In genomic region chr3:38731522-38731921, GRCh38 we compare ENCODE assay signal across 26 cellular contexts.
"Had no signal": no experiment of that assay in that cellular context is flagged by ENCODE, and none has a peak within 500 bp of the region (broad histone marks: within the 10 kb centered on the region; RNA-seq: fewer than 3 reads in every experiment).

No MANE protein-coding gene starts in this region.

- H3K27ac ChIP-seq: breast epithelium, KMS-11, SK-N-MC, WERI-Rb-1 had no signal

- H3K4me2 ChIP-seq: KMS-11 had no signal

- H3K36me3 ChIP-seq: breast epithelium, MG63, WERI-Rb-1 had no signal

- H3K4me1 ChIP-seq: breast epithelium had no signal

- H3K27me3 ChIP-seq: breast epithelium, MG63 had no signal

- H3K9ac ChIP-seq: KMS-11 had no signal

- H3K9me3 ChIP-seq: breast epithelium, MG63 had no signal

- ATAC-seq: activated CD4-positive, alpha-beta T cell treated with anti-CD3 and anti-CD28 coated beads for 36 hours; activated T-cell treated with anti-CD3 and anti-CD28 coated beads, Interleukin-2, amount 50 U/mL, for 72 hours; Panc1; Right ventricle myocardium inferior had no signal

- H3K4me3 ChIP-seq: breast epithelium, MG63, SK-N-MC had no signal

- DNase-seq: activated CD4-positive, alpha-beta memory T cell treated with anti-CD3 and anti-CD28 coated beads, Interleukin-2, amount 10 ng/mL, durations not matched to agents 7 days and 5 days; activated CD4-positive, alpha-beta T cell treated with anti-CD3 and anti-CD28 coated beads for 36 hours; activated CD4-positive, alpha-beta T cell treated with anti-CD3 and anti-CD28 coated beads, Interleukin-2, amount 50 U/mL, for 1 hour; activated CD8-positive, alpha-beta memory T cell treated with anti-CD3 and anti-CD28 coated beads, Interleukin-2, amount 50 U/mL, for 4 hours; activated gamma-delta T cell treated with Interleukin-2 at 50 U/mL for 16 hours; activated naive CD4-positive, alpha-beta T cell treated with anti-CD3 and anti-CD28 coated beads, Interleukin-2, amount 10 ng/mL, durations not matched to agents 7 days and 5 days; activated naive CD8-positive, alpha-beta T cell treated with anti-CD3 and anti-CD28 coated beads for 36 hours; activated T-cell treated with anti-CD3 and anti-CD28 coated beads, Interleukin-2, amount 50 U/mL, for 72 hours; anterior cingulate cortex; central memory CD4-positive, alpha-beta T cell; MG63; MV-4-11; NCI-H1092 treated with DMSO at 0.1 percent for 48 hours; NCI-H1417 treated with DMSO at 0.1 percent for 48 hours; NCI-H1694; NCI-H2029; NCI-H446; NCI-H524; RPMI8226; T-helper 1 cell; WERI-Rb-1 had no signal
